Comparison of ENCODE assay signal across 10 cellular contexts in the genomic region with DNA sequence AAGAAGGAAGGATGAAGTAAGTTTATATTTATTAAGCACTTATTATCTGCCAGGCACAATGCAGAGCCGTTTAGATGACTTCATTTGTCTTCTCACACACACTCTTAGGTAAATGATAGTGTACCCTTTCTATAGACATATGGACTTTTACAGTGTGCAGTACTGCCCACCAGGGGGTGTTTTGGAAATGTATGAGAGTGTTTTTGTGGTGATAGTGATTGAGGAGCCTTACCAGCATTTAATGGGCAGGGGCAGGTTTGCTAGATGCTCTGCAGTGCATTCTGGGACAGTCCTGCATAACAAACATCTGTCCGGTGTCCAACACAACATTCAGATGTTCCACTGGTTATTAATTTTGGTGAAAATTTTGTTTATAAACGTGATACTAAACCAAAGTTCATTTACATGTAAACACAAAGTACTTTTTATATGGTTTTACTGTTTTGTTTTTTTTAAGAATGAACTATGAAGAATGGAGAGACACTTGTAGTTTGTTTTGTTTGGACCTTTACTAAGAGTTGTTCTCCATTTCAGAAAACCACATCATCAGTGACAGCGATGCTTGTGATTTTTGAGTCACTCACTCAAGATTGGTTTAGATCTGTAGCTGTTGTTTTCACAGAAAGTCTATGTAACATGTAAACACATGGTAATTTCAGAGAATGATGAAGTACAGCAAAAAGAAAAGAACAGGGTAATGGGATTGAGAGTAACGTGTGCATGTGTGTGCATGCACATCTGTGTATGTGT. TPM values are rescaled to one million over a fixed set of nuclear protein-coding genes. Genes with fewer than 3 reads are reported as not detected.
DNase-seq lines count a peak whose midpoint lies in the region; ATAC-seq, FAIRE-seq and TF ChIP-seq lines count a peak whose summit lies in the region.
"Had no signal": no experiment of that assay in that cellular context is flagged by ENCODE, and none has a peak within 500 bp of the region (broad histone marks: within the 10 kb centered on the region; RNA-seq: fewer than 3 reads in every experiment).

No MANE protein-coding gene starts in this region.

- H3K36me3 Mint-ChIP-seq in activated naive CD4-positive, alpha-beta T cell treated with anti-CD3 and anti-CD28 coated beads, Interleukin-2, amount 10 ng/mL, durations not matched to agents 7 days and 5 days, result peaks cover 85% of the 10 kb centered on the region
- H3K36me3 Mint-ChIP-seq in stimulated activated effector memory CD8-positive, alpha-beta T cell treated with anti-CD3 and anti-CD28 coated beads, Interleukin-12 subunit alpha, Interleukin-12 subunit beta, amount 100 ng/mL, for 72 hours, result peaks cover 96% of the 10 kb centered on the region

- H3K4me1 Mint-ChIP-seq in activated naive CD4-positive, alpha-beta T cell treated with anti-CD3 and anti-CD28 coated beads, Interleukin-2, amount 10 ng/mL, durations not matched to agents 7 days and 5 days, result no peaks in the 10 kb centered on the region
- peaks cover 6% of the 10 kb centered on the region for H3K4me1 Mint-ChIP-seq in stimulated activated effector memory CD8-positive, alpha-beta T cell treated with anti-CD3 and anti-CD28 coated beads, Interleukin-12 subunit alpha, Interleukin-12 subunit beta, amount 100 ng/mL, for 72 hours

- no peak overlapping the region for H3K4me2 ChIP-seq in MM.1S (ENCODE audit: low read depth, low read length)

- H3K79me2 ChIP-seq in MM.1S (ENCODE audit: low read length), result no peaks in the 10 kb centered on the region

- H2AFZ ChIP-seq in MM.1S (ENCODE audit: low read length), result no peak overlapping the region

- H3K9me3 ChIP-seq in MM.1S (replicated peaks; ENCODE audit: insufficient read depth, low read length) (no peaks in the 10 kb centered on the region), small intestine (ENCODE audit: control insufficient read depth, low read depth) (no peaks in the 10 kb centered on the region)

- CTCF ChIA-PET in activated naive CD4-positive, alpha-beta T cell treated with anti-CD3 and anti-CD28 coated beads, Interleukin-2, amount 10 ng/mL, durations not matched to agents 7 days and 5 days (lab: Charles Lee), result no interaction called here

- H3K27me3 Mint-ChIP-seq in activated naive CD4-positive, alpha-beta T cell treated with anti-CD3 and anti-CD28 coated beads, Interleukin-2, amount 10 ng/mL, durations not matched to agents 7 days and 5 days, result no peaks in the 10 kb centered on the region

- H3F3A ChIP-seq in MM.1S (ENCODE audit: insufficient read depth, low read length), result no peaks in the 10 kb centered on the region

- no peaks in the 10 kb centered on the region for H3K9me2 ChIP-seq in MM.1S (replicated peaks; ENCODE audit: insufficient read depth, low read length)

- H3K27ac Mint-ChIP-seq in activated naive CD4-positive, alpha-beta T cell treated with anti-CD3 and anti-CD28 coated beads, Interleukin-2, amount 10 ng/mL, durations not matched to agents 7 days and 5 days, result no peak overlapping the region
- H3K27ac Mint-ChIP-seq in stimulated activated effector memory CD8-positive, alpha-beta T cell treated with anti-CD3 and anti-CD28 coated beads, Interleukin-12 subunit alpha, Interleukin-12 subunit beta, amount 100 ng/mL, for 72 hours, result peak overlapping the region; percentile 26

- H3K9me3 Mint-ChIP-seq in activated naive CD4-positive, alpha-beta T cell treated with anti-CD3 and anti-CD28 coated beads, Interleukin-2, amount 10 ng/mL, durations not matched to agents 7 days and 5 days, result peaks cover 11% of the 10 kb centered on the region
- peaks cover 4% of the 10 kb centered on the region for H3K9me3 Mint-ChIP-seq in stimulated activated effector memory CD8-positive, alpha-beta T cell treated with anti-CD3 and anti-CD28 coated beads, Interleukin-12 subunit alpha, Interleukin-12 subunit beta, amount 100 ng/mL, for 72 hours

- TF ChIP-seq CTCF in MM.1S (IDR thresholded peaks at IDR 0.05; ENCODE audit: low read length), result peak; percentile 43
- peak; percentile 68 for TF ChIP-seq CTCF in choroid plexus epithelial cell (conservative IDR thresholded peaks at IDR 0.05; ENCODE audit: low read depth, low read length)

- 67 to 79% (median 78%) methylated on average over 5 of the region's 5 CpGs for WGBS in small intestine, 3 donors

- no peak overlapping the region for H3K27ac ChIP-seq in MM.1S (ENCODE audit: low read length)
- no peak overlapping the region for H3K27ac ChIP-seq in small intestine (ENCODE audit: low read depth in 1 of 2, low read length in 1 of 2)

- no peak overlapping the region for H3K4me3 Mint-ChIP-seq in activated naive CD4-positive, alpha-beta T cell treated with anti-CD3 and anti-CD28 coated beads, Interleukin-2, amount 10 ng/mL, durations not matched to agents 7 days and 5 days
- H3K4me3 Mint-ChIP-seq in stimulated activated effector memory CD8-positive, alpha-beta T cell treated with anti-CD3 and anti-CD28 coated beads, Interleukin-12 subunit alpha, Interleukin-12 subunit beta, amount 100 ng/mL, for 72 hours, result no peak overlapping the region

- H3K36me3 ChIP-seq in MM.1S (replicated peaks; ENCODE audit: insufficient read depth, low read length) (peaks cover 8% of the 10 kb centered on the region; the same call in 1 of the 2 replicates), small intestine (ENCODE audit: control insufficient read depth in 2 of 2, insufficient read depth in 2 of 2, low read length in 2 of 2) (peaks cover 10 to 11% of the 10 kb centered on the region in 2 donors)

- no peaks in the 10 kb centered on the region for H3K27me3 ChIP-seq in MM.1S (replicated peaks; ENCODE audit: insufficient read depth, low read length)
- no peaks in the 10 kb centered on the region for H3K27me3 ChIP-seq in small intestine (ENCODE audit: control insufficient read depth in 2 of 2, insufficient read depth in 2 of 2, low read length in 2 of 2)

- peaks cover 5% of the 10 kb centered on the region; the same call in 1 of the 2 replicates for H4K20me1 ChIP-seq in MM.1S (ENCODE audit: insufficient read depth, low read length)

- no peaks in the 10 kb centered on the region for H3K4me1 ChIP-seq in MM.1S (ENCODE audit: low read length)
- H3K4me1 ChIP-seq in small intestine (ENCODE audit: control insufficient read depth in 2 of 2, insufficient read depth in 1 of 2, low read depth in 1 of 2, low read length in 1 of 2), result no peaks in the 10 kb centered on the region

- no peak overlapping the region for H3K9ac ChIP-seq in MM.1S (ENCODE audit: low read length)

- H3K4me3 ChIP-seq in MM.1S (ENCODE audit: low read length), result no peak overlapping the region
- no peak overlapping the region for H3K4me3 ChIP-seq in choroid plexus epithelial cell (ENCODE audit: low read depth, low read length)
- H3K4me3 ChIP-seq in small intestine (ENCODE audit: low read depth in 1 of 2, low read length in 2 of 2), result no peak overlapping the region

- ATAC-seq in stimulated activated effector memory CD8-positive, alpha-beta T cell treated with anti-CD3 and anti-CD28 coated beads, Interleukin-12 subunit alpha, Interleukin-12 subunit beta, amount 100 ng/mL, for 72 hours, result no peak

- DNase-seq in activated naive CD4-positive, alpha-beta T cell treated with anti-CD3 and anti-CD28 coated beads, Interleukin-2, amount 10 ng/mL, durations not matched to agents 7 days and 5 days, result peak; percentile 30
- DNase-seq in activated naive CD4-positive, alpha-beta T cell treated with anti-CD3 and anti-CD28 coated beads, Interleukin-2, amount 50 U/mL, for 16 hours, result no peak
- DNase-seq in MM.1S (no peak), choroid plexus epithelial cell (ENCODE audit: low read depth) (peak; percentile 57), GM19239 (ENCODE audit: insufficient read length, low spot score) (no peak), occipital lobe (lab: John Stamatoyannopoulos, UW) (no peak), small intestine (no peak)
- DNase-seq in stimulated activated effector memory CD8-positive, alpha-beta T cell treated with anti-CD3 and anti-CD28 coated beads, Interleukin-12 subunit alpha, Interleukin-12 subunit beta, amount 100 ng/mL, for 72 hours (ENCODE audit: low spot score in 2 of 2), result no peak
- DNase-seq: activated CD8-positive, alpha-beta memory T cell treated with anti-CD3 and anti-CD28 coated beads for 24 hours; NCI-H2227 treated with DMSO at 0.1 percent for 48 hours had no signal

- FAIRE-seq in GM19239 (lab: Jason Lieb, UNC) (no peak), small intestine (lab: Jason Lieb, UNC) (no peak)

RNA-seq across cellular contexts. Expression of gene KCNS1, which starts 19.9 kb away (rescaled TPM):
- 2.7 TPM for total RNA-seq in occipital lobe
- 1 to 10 TPM in 1 of 3 donors, not detected in 2; 1.0 TPM for polyA plus RNA-seq in small intestine

RNA-seq across cellular contexts. Expression of gene WFDC5, which starts 33.9 kb away (rescaled TPM):
- total RNA-seq in occipital lobe, result not detected
- polyA plus RNA-seq in small intestine, result under 1 TPM in 1 of 3 donors, not detected in 2; 0.12 TPM

RNA-seq across cellular contexts. Expression of gene WFDC12, which starts 43.2 kb away (rescaled TPM):
- not detected for total RNA-seq in occipital lobe
- polyA plus RNA-seq in small intestine, result under 1 TPM in 1 of 3 donors, not detected in 2; 0.07 TPM

Comparison
In these comparisons a context has a peak if more than half of its experiments do, and no peak if none do; other contexts are left out.
1. DNase-seq: peak in activated naive CD4-positive, alpha-beta T cell treated with anti-CD3 and anti-CD28 coated beads, Interleukin-2, amount 10 ng/mL, durations not matched to agents 7 days and 5 days (single experiment) and choroid plexus epithelial cell (single experiment); none in activated naive CD4-positive, alpha-beta T cell treated with anti-CD3 and anti-CD28 coated beads, Interleukin-2, amount 50 U/mL, for 16 hours (single experiment), MM.1S (single experiment), stimulated activated effector memory CD8-positive, alpha-beta T cell treated with anti-CD3 and anti-CD28 coated beads, Interleukin-12 subunit alpha, Interleukin-12 subunit beta, amount 100 ng/mL, for 72 hours (0 of 2), GM19239 (single experiment), occipital lobe (single experiment) and small intestine (single experiment).